ENCODE assay signal across 27 cellular contexts in genomic region chr13:76921516-76921915, GRCh38. TPM values are rescaled to one million over a fixed set of nuclear protein-coding genes. Genes with fewer than 3 reads are reported as not detected.
"Had no signal": no experiment of that assay in that cellular context is flagged by ENCODE, and none has a peak within 500 bp of the region (broad histone marks: within the 10 kb centered on the region; RNA-seq: fewer than 3 reads in every experiment).

No MANE protein-coding gene starts in this region.

- H3K27me3 ChIP-seq: brain microvascular endothelial cell, pancreas, right atrium auricular region had no signal

- H3K4me3 Mint-ChIP-seq: activated naive CD8-positive, alpha-beta T cell; endodermal cell; immature natural killer cell; mesothelial cell of epicardium; naive B cell had no signal

- H3K4me3 ChIP-seq: pancreas, right atrium auricular region, thoracic aorta had no signal

- ATAC-seq: esophagus mucosa, left colon, pancreas had no signal

- DNase-seq: activated CD4-positive, alpha-beta T cell treated with anti-CD3 and anti-CD28 coated beads for 4 hours; activated CD4-positive, alpha-beta T cell treated with anti-CD3 and anti-CD28 coated beads, Interleukin-2, amount 50 U/mL, for 48 hours; activated CD8-positive, alpha-beta memory T cell treated with anti-CD3 and anti-CD28 coated beads for 24 hours; activated effector memory CD4-positive, alpha-beta T cell treated with Interleukin-2 at 50 U/mL for 16 hours; activated naive CD4-positive, alpha-beta T cell treated with Interleukin-2 at 50 U/mL for 16 hours; anterior cingulate cortex; brain microvascular endothelial cell; central memory CD4-positive, alpha-beta T cell; endodermal cell; head of caudate nucleus; hypothalamus; immature natural killer cell; kidney; left colon; naive B cell; pancreas; stimulated activated CD4-positive, alpha-beta T cell treated with anti-CD3 and anti-CD28 coated beads, Interleukin-2, amount 100 ng/mL, for 48 hours; stimulated activated naive CD4-positive, alpha-beta T cell treated with Interleukin-2 at 50 U/mL for 16 hours; T-helper 1 cell had no signal

- H3K27ac ChIP-seq: brain microvascular endothelial cell, pancreas, right atrium auricular region, thoracic aorta had no signal

- H3K4me1 Mint-ChIP-seq: immature natural killer cell, naive B cell had no signal

- H3K4me1 ChIP-seq: pancreas, right atrium auricular region had no signal

- H3K36me3 ChIP-seq: brain microvascular endothelial cell, pancreas, right atrium auricular region, thoracic aorta had no signal

- H3K9me3 ChIP-seq: pancreas, right atrium auricular region, thoracic aorta had no signal

- H3K27ac Mint-ChIP-seq: activated naive CD8-positive, alpha-beta T cell; endodermal cell; immature natural killer cell; mesothelial cell of epicardium; naive B cell had no signal

RNA-seq across cellular contexts. Expression of gene ACOD1, which starts 26.8 kb away (rescaled TPM):
- total RNA-seq: endodermal cell, esophagus mucosa, kidney, left colon, mesothelial cell of epicardium, pancreas, pulmonary artery endothelial cell, right atrium auricular region, thoracic aorta had no signal
- polyA plus RNA-seq: immature natural killer cell, liver, neural cell, pancreas had no signal
